Comparison of ENCODE assay signal across 12 cellular contexts in genomic region chr2:70181363-70181956, GRCh38. TPM values are rescaled to one million over a fixed set of nuclear protein-coding genes. Genes with fewer than 3 reads are reported as not detected.
DNase-seq lines count a peak whose midpoint lies in the region; ATAC-seq and TF ChIP-seq lines count a peak whose summit lies in the region.
"Had no signal": no experiment of that assay in that cellular context is flagged by ENCODE, and none has a peak within 500 bp of the region (broad histone marks: within the 10 kb centered on the region; RNA-seq: fewer than 3 reads in every experiment).

No MANE protein-coding gene starts in this region.

- H3K27ac ChIP-seq in Karpas-422 (ENCODE audit: low read length): peak overlapping the region; percentile 36; the same call in 1 of the 2 replicates
- H3K27ac ChIP-seq: parathyroid adenoma had no signal

- DNase-seq in Karpas-422 (no peak), posterior vena cava (ENCODE audit: low spot score) (peak; percentile 45), NCI-H1092 treated with DMSO at 0.1 percent for 48 hours (lab: John Stamatoyannopoulos, UW) (no peak), foreskin fibroblast (no peak), cardiac septum (ENCODE audit: low spot score) (no peak)
- no peak for DNase-seq in stimulated activated effector memory CD8-positive, alpha-beta T cell treated with anti-CD3 and anti-CD28 coated beads, Interleukin-12 subunit alpha, Interleukin-12 subunit beta, amount 100 ng/mL, for 72 hours (ENCODE audit: low spot score in 2 of 2)
- DNase-seq: DMS 273 treated with DMSO at 0.1 percent for 48 hours, islet precursor cell had no signal

- no peaks in the 10 kb centered on the region for H3K79me2 ChIP-seq in Karpas-422 (ENCODE audit: low read length)
- H3K79me2 ChIP-seq: parathyroid adenoma had no signal

- H3K9ac ChIP-seq in Karpas-422 (ENCODE audit: low read length): peak overlapping the region; percentile 8; the same call in 1 of the 2 replicates
- H3K9ac ChIP-seq: parathyroid adenoma had no signal

- H3K36me3 ChIP-seq in Karpas-422 (ENCODE audit: insufficient read depth, low read length): no peaks in the 10 kb centered on the region; the same call in 1 of the 2 replicates

- no peak for TF ChIP-seq CTCF in foreskin fibroblast (IDR thresholded peaks at IDR 0.05; ENCODE audit: low read depth, low read length)

- H3K9me3 Mint-ChIP-seq in stimulated activated effector memory CD8-positive, alpha-beta T cell treated with anti-CD3 and anti-CD28 coated beads, Interleukin-12 subunit alpha, Interleukin-12 subunit beta, amount 100 ng/mL, for 72 hours: no peaks in the 10 kb centered on the region
- H3K9me3 Mint-ChIP-seq: brain had no signal

- no peak overlapping the region for H3K4me3 ChIP-seq in Karpas-422 (ENCODE audit: low read length)
- no peak overlapping the region for H3K4me3 ChIP-seq in foreskin fibroblast (ENCODE audit: low read depth in 1 of 2, low read length in 2 of 2)

- H4K20me1 ChIP-seq in Karpas-422 (ENCODE audit: insufficient read depth, low read depth, low read length): no peaks in the 10 kb centered on the region

- H3K9me3 ChIP-seq in Karpas-422 (ENCODE audit: low read length): no peaks in the 10 kb centered on the region

- no peak overlapping the region for H3K4me3 Mint-ChIP-seq in stimulated activated effector memory CD8-positive, alpha-beta T cell treated with anti-CD3 and anti-CD28 coated beads, Interleukin-12 subunit alpha, Interleukin-12 subunit beta, amount 100 ng/mL, for 72 hours
- H3K4me3 Mint-ChIP-seq: brain had no signal

- H3K4me1 ChIP-seq in Karpas-422 (ENCODE audit: low read length): peaks cover 8% of the 10 kb centered on the region
- H3K4me1 ChIP-seq: parathyroid adenoma had no signal

- no peaks in the 10 kb centered on the region for H3K4me1 Mint-ChIP-seq in stimulated activated effector memory CD8-positive, alpha-beta T cell treated with anti-CD3 and anti-CD28 coated beads, Interleukin-12 subunit alpha, Interleukin-12 subunit beta, amount 100 ng/mL, for 72 hours
- H3K4me1 Mint-ChIP-seq: brain had no signal

- intact Hi-C loops in posterior vena cava (cut with DNase I): no loop called here
- intact Hi-C loops in cardiac septum (cut with DNase I): no loop called here

- H3K4me2 ChIP-seq in Karpas-422 (ENCODE audit: low read depth, low read length, poor library complexity, severe bottlenecking): no peak overlapping the region

- H3K27me3 ChIP-seq in Karpas-422 (ENCODE audit: low read length): no peaks in the 10 kb centered on the region

- peaks cover 63% of the 10 kb centered on the region for H3K36me3 Mint-ChIP-seq in stimulated activated effector memory CD8-positive, alpha-beta T cell treated with anti-CD3 and anti-CD28 coated beads, Interleukin-12 subunit alpha, Interleukin-12 subunit beta, amount 100 ng/mL, for 72 hours

- peak overlapping the region; percentile 12; the same call in 1 of the 2 replicates for H2AFZ ChIP-seq in Karpas-422 (ENCODE audit: low read length)
- H2AFZ ChIP-seq: parathyroid adenoma had no signal

- no peak overlapping the region for H3K27ac Mint-ChIP-seq in stimulated activated effector memory CD8-positive, alpha-beta T cell treated with anti-CD3 and anti-CD28 coated beads, Interleukin-12 subunit alpha, Interleukin-12 subunit beta, amount 100 ng/mL, for 72 hours

- ATAC-seq in GM18909 (IDR thresholded peaks at IDR 0.05; ENCODE audit: poor library complexity, unreplicated experiment): peak; percentile 78
- peak; percentile 72 for ATAC-seq in HG02571 (IDR thresholded peaks at IDR 0.05; ENCODE audit: unreplicated experiment)
- no peak for ATAC-seq in stimulated activated effector memory CD8-positive, alpha-beta T cell treated with anti-CD3 and anti-CD28 coated beads, Interleukin-12 subunit alpha, Interleukin-12 subunit beta, amount 100 ng/mL, for 72 hours

- no peaks in the 10 kb centered on the region for H3K9me2 ChIP-seq in Karpas-422 (replicated peaks; ENCODE audit: insufficient read depth, low read length)

RNA-seq across cellular contexts. Expression of gene C2orf42, which starts 9.4 kb away (rescaled TPM):
- 30.0 and 36.5 TPM in 2 replicates for total RNA-seq in Karpas-422 (2014; rRNA removed; shearing (Covaris generic); ENCODE audit: low replicate concordance)
- total RNA-seq in posterior vena cava (10 to 100 TPM; 13.1 to 17.8 TPM), cardiac septum (12.3 TPM)
